In genomic region chr18:9627642-9628041, GRCh38 we compare ENCODE assay signal across 15 cellular contexts. TPM values are rescaled to one million over a fixed set of nuclear protein-coding genes. Genes with fewer than 3 reads are reported as not detected.
DNase-seq lines count a peak whose midpoint lies in the region; ATAC-seq and TF ChIP-seq lines count a peak whose summit lies in the region.
"Had no signal": no experiment of that assay in that cellular context is flagged by ENCODE, and none has a peak within 500 bp of the region (broad histone marks: within the 10 kb centered on the region; RNA-seq: fewer than 3 reads in every experiment).

No MANE protein-coding gene starts in this region.

- POLR2A ChIA-PET in AG04450 (lab: Yijun Ruan, JAX): no interaction called here

- CTCF ChIA-PET in AG04450 (lab: Charles Lee): interaction anchor here (0.7 to 1.7 kb wide), 2 partner anchors 15 to 34 kb away, joined by 4 to 8 read pairs; no protein-coding TSS in a partner anchor
- CTCF ChIA-PET in mammary epithelial cell (lab: Charles Lee; ENCODE audit: low non-redundant PET): interaction anchor here (0.6 kb wide), 1 partner anchor 96 kb away, joined by 3 read pairs; no protein-coding TSS in a partner anchor

- peaks cover 20% of the 10 kb centered on the region for H3K4me1 ChIP-seq in HUES48 (ENCODE audit: control insufficient read depth, insufficient read depth, low read length)
- peaks cover 18% of the 10 kb centered on the region for H3K4me1 ChIP-seq in mammary epithelial cell (ENCODE audit: insufficient read depth, low read length)

- H3K4me2 ChIP-seq in mammary epithelial cell (ENCODE audit: insufficient read depth, low read depth, low read length): peak overlapping the region; percentile 27

- peaks cover 6 to 10% of the 10 kb centered on the region in 2 donors for H3K27me3 Mint-ChIP-seq in stimulated activated naive B cell treated with anti-CD40 and anti-IgM and Interleukin-4, amounts not matched to agents 10 μg/mL and 1 μg/mL and 100 μg/mL, for 72 hours

- ATAC-seq in HG02678 (IDR thresholded peaks at IDR 0.05; ENCODE audit: unreplicated experiment): no peak
- no peak for ATAC-seq in stimulated activated naive B cell treated with anti-CD40 and anti-IgM and Interleukin-4, amounts not matched to agents 10 μg/mL and 1 μg/mL and 100 μg/mL, for 72 hours (replicated peaks)

- H3K27me3 ChIP-seq in AG04450 (ENCODE audit: control insufficient read depth, insufficient read depth, low read length) (no peaks in the 10 kb centered on the region), HUES48 (ENCODE audit: control insufficient read depth, insufficient read depth, low read length) (no peaks in the 10 kb centered on the region), mammary epithelial cell (ENCODE audit: insufficient read depth, low read length) (no peaks in the 10 kb centered on the region)
- H3K27me3 ChIP-seq: tibial artery had no signal

- BruUV-seq in mammary epithelial cell (replicated peaks; lab: Mats Ljungman, UMichigan): no TSS peak

- no peak for TF ChIP-seq CTCF in AG04450 (IDR thresholded peaks at IDR 0.05; ENCODE audit: low read depth, low read length)
- no peak for TF ChIP-seq CTCF in mammary epithelial cell (conservative IDR thresholded peaks at IDR 0.05 in 1 of 2, IDR thresholded peaks at IDR 0.05 in 1 of 2; ENCODE audit: extremely low read depth in 1 of 2, insufficient read depth in 1 of 2, low read depth in 1 of 2, low read length in 2 of 2)

- DNase-seq in AG04450 (ENCODE audit: low read depth, low spot score) (no peak), mammary epithelial cell (peak; percentile 70), iris pigment epithelial cell (ENCODE audit: low read depth) (peak; percentile 74), NCI-H345 treated with DMSO at 0.1 percent for 48 hours (lab: John Stamatoyannopoulos, UW; ENCODE audit: unreplicated experiment) (no peak), globus pallidus (ENCODE audit: low spot score) (no peak)
- no peak for DNase-seq in stimulated activated naive B cell treated with anti-CD40 and anti-IgM and Interleukin-4, amounts not matched to agents 10 μg/mL and 1 μg/mL and 100 μg/mL, for 72 hours
- DNase-seq: activated CD4-positive, alpha-beta T cell treated with anti-CD3 and anti-CD28 coated beads, Interleukin-2, amount 10 ng/mL, durations not matched to agents 24 days and 14 days; effector CD4-positive, alpha-beta T cell; left cardiac atrium; naive B cell; NCI-H1048; NCI-H345; tibial artery had no signal

- no peak overlapping the region for H3K4me3 Mint-ChIP-seq in stimulated activated naive B cell treated with anti-CD40 and anti-IgM and Interleukin-4, amounts not matched to agents 10 μg/mL and 1 μg/mL and 100 μg/mL, for 72 hours
- H3K4me3 Mint-ChIP-seq: activated CD4-positive, alpha-beta T cell treated with anti-CD3 and anti-CD28 coated beads, Interleukin-2, amount 10 ng/mL, durations not matched to agents 24 days and 14 days; naive B cell had no signal

- no peak overlapping the region for H3K27ac Mint-ChIP-seq in stimulated activated naive B cell treated with anti-CD40 and anti-IgM and Interleukin-4, amounts not matched to agents 10 μg/mL and 1 μg/mL and 100 μg/mL, for 72 hours
- H3K27ac Mint-ChIP-seq: activated CD4-positive, alpha-beta T cell treated with anti-CD3 and anti-CD28 coated beads, Interleukin-2, amount 10 ng/mL, durations not matched to agents 24 days and 14 days; naive B cell had no signal

- in situ Hi-C loops in mammary epithelial cell (cut with MboI; ENCODE audit: low sequenced_read_pairs in 2 of 2): no loop called here

- H3K9ac ChIP-seq in HUES48 (ENCODE audit: low read depth, low read length) (no peak overlapping the region), mammary epithelial cell (ENCODE audit: insufficient read depth, low read length) (peak overlapping the region; percentile 56)

- H3K9me3 Mint-ChIP-seq in stimulated activated naive B cell treated with anti-CD40 and anti-IgM and Interleukin-4, amounts not matched to agents 10 μg/mL and 1 μg/mL and 100 μg/mL, for 72 hours: no peaks in the 10 kb centered on the region
- H3K9me3 Mint-ChIP-seq: activated CD4-positive, alpha-beta T cell treated with anti-CD3 and anti-CD28 coated beads, Interleukin-2, amount 10 ng/mL, durations not matched to agents 24 days and 14 days had no signal

- H3K9me3 ChIP-seq in AG04450 (ENCODE audit: control insufficient read depth, insufficient read depth, low read length): no peaks in the 10 kb centered on the region
- no peaks in the 10 kb centered on the region for H3K9me3 ChIP-seq in HUES48 (ENCODE audit: control insufficient read depth, insufficient read depth, low read length)
- no peaks in the 10 kb centered on the region for H3K9me3 ChIP-seq in mammary epithelial cell (replicated peaks; ENCODE audit: insufficient read depth, low read length)
- H3K9me3 ChIP-seq: tibial artery had no signal

- H3K36me3 Mint-ChIP-seq in stimulated activated naive B cell treated with anti-CD40 and anti-IgM and Interleukin-4, amounts not matched to agents 10 μg/mL and 1 μg/mL and 100 μg/mL, for 72 hours: no peaks in the 10 kb centered on the region
- H3K36me3 Mint-ChIP-seq: naive B cell had no signal

- H3K4me3 ChIP-seq in AG04450 (ENCODE audit: low read depth, low read length) (no peak overlapping the region), HUES48 (ENCODE audit: low read depth, low read length) (no peak overlapping the region), mammary epithelial cell (replicated peaks in 1 of 3; ENCODE audit: insufficient read depth in 1 of 3, low read depth in 2 of 3, low read length in 3 of 3) (no peak overlapping the region)
- H3K4me3 ChIP-seq: tibial artery had no signal

- H3K27ac ChIP-seq in AG04450 (ENCODE audit: low read depth, low read length) (peak overlapping the region; percentile 31), HUES48 (ENCODE audit: low read depth, low read length) (peak overlapping the region; percentile 72), mammary epithelial cell (ENCODE audit: insufficient read depth, low read depth, low read length) (peak overlapping the region; percentile 66)
- H3K27ac ChIP-seq: tibial artery had no signal

- H4K20me1 ChIP-seq in mammary epithelial cell (ENCODE audit: insufficient read depth, low read length): no peaks in the 10 kb centered on the region

- no peaks in the 10 kb centered on the region for H3K4me1 Mint-ChIP-seq in stimulated activated naive B cell treated with anti-CD40 and anti-IgM and Interleukin-4, amounts not matched to agents 10 μg/mL and 1 μg/mL and 100 μg/mL, for 72 hours
- H3K4me1 Mint-ChIP-seq: activated CD4-positive, alpha-beta T cell treated with anti-CD3 and anti-CD28 coated beads, Interleukin-2, amount 10 ng/mL, durations not matched to agents 24 days and 14 days; naive B cell had no signal

- dilution Hi-C loops in mammary epithelial cell (cut with HindIII; ENCODE audit: low sequenced_read_pairs): no loop called here

- WGBS in mammary epithelial cell (ENCODE audit: low coverage, missing lambda C conversion rate): 36% methylated on average over 3 of the region's 3 CpGs

- peak overlapping the region; percentile 68 for H2AFZ ChIP-seq in mammary epithelial cell (ENCODE audit: low read depth, low read length)

- H3K36me3 ChIP-seq in HUES48 (ENCODE audit: control insufficient read depth, insufficient read depth, low read length) (no peaks in the 10 kb centered on the region), mammary epithelial cell (ENCODE audit: insufficient read depth, low read length) (no peaks in the 10 kb centered on the region)
- H3K36me3 ChIP-seq: tibial artery had no signal

- intact Hi-C loops in mammary epithelial cell (cut with micrococcal nuclease): loop anchor here (1.0 kb wide), 3 partner anchors 16 to 46 kb away; no protein-coding TSS in a partner anchor

- no peaks in the 10 kb centered on the region for H3K79me2 ChIP-seq in mammary epithelial cell (ENCODE audit: insufficient read depth, low read length)

RNA-seq across cellular contexts. Expression of gene PPP4R1, which starts 13.3 kb away (rescaled TPM):
- polyA plus RNA-seq in AG04450 (2011; rRNA removed): 99.3 and 101 TPM in 2 replicates
- 184 and 186 TPM in 2 replicates for polyA minus RNA-seq in AG04450 (2011; rRNA and poly(A)+ RNA removed)
- total RNA-seq in mammary epithelial cell: 100 to 1,000 TPM in 1 of 2 donors, 10 to 100 TPM in 1; 89.7 to 163 TPM
- polyA plus RNA-seq in mammary epithelial cell: 133 TPM
- 117 TPM for polyA minus RNA-seq in mammary epithelial cell

Comparison
In these comparisons a context has a peak if more than half of its experiments do, and no peak if none do; other contexts are left out.
1. DNase-seq: peak in mammary epithelial cell (single experiment) and iris pigment epithelial cell (single experiment); none in AG04450 (single experiment), NCI-H345 treated with DMSO at 0.1 percent for 48 hours (single experiment), globus pallidus (single experiment) and stimulated activated naive B cell treated with anti-CD40 and anti-IgM and Interleukin-4, amounts not matched to agents 10 μg/mL and 1 μg/mL and 100 μg/mL, for 72 hours (single experiment).
2. Peak in every context shown above with its lines, with median percentiles within 50 percentile points of each other: H3K27ac ChIP-seq.